1 cellular context compared by ENCODE assay signal in the genomic region with DNA sequence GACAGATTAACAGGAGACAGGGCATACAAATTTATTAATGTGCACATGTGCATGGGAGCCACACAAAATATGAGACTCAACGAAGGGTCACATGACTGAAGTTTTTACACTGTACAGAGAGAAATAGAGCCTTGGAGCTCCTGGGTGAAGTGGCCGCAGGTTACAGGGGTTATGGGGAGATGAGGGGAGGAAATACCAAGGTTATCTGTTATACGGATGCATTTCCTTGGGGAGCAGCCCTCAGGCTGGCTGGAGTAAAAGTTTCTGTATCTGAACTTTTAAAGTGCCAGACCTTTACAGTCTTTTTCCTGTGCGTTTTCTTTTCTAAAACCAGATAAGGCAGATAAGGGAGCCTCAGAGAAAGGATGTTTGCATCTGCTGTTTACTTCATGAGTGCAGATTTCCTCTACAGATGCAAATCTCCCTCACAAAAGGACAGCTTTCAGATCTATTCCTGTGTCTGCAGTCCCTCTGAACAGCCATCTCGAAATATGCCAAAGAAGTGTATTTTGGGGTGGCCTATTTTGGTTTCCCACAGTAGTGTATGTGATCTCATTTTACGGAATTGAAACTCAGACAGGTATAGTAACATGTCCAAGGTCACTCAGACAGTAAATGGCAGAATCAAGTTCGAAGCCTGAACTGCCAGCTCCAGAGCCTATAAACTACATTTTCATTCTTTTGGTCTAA.
A peak's percentile ranks its signal among the peaks of the same experiment; 100 is the strongest.
TF ChIP-seq lines count a peak whose summit lies in the region.

No MANE protein-coding gene starts in this region.

TF ChIP-seq in K562, 482 proteins besides CTCF, POLR2A, EP300 and RAD21 (continued from another document):
- TF ChIP-seq, protein P1, sequence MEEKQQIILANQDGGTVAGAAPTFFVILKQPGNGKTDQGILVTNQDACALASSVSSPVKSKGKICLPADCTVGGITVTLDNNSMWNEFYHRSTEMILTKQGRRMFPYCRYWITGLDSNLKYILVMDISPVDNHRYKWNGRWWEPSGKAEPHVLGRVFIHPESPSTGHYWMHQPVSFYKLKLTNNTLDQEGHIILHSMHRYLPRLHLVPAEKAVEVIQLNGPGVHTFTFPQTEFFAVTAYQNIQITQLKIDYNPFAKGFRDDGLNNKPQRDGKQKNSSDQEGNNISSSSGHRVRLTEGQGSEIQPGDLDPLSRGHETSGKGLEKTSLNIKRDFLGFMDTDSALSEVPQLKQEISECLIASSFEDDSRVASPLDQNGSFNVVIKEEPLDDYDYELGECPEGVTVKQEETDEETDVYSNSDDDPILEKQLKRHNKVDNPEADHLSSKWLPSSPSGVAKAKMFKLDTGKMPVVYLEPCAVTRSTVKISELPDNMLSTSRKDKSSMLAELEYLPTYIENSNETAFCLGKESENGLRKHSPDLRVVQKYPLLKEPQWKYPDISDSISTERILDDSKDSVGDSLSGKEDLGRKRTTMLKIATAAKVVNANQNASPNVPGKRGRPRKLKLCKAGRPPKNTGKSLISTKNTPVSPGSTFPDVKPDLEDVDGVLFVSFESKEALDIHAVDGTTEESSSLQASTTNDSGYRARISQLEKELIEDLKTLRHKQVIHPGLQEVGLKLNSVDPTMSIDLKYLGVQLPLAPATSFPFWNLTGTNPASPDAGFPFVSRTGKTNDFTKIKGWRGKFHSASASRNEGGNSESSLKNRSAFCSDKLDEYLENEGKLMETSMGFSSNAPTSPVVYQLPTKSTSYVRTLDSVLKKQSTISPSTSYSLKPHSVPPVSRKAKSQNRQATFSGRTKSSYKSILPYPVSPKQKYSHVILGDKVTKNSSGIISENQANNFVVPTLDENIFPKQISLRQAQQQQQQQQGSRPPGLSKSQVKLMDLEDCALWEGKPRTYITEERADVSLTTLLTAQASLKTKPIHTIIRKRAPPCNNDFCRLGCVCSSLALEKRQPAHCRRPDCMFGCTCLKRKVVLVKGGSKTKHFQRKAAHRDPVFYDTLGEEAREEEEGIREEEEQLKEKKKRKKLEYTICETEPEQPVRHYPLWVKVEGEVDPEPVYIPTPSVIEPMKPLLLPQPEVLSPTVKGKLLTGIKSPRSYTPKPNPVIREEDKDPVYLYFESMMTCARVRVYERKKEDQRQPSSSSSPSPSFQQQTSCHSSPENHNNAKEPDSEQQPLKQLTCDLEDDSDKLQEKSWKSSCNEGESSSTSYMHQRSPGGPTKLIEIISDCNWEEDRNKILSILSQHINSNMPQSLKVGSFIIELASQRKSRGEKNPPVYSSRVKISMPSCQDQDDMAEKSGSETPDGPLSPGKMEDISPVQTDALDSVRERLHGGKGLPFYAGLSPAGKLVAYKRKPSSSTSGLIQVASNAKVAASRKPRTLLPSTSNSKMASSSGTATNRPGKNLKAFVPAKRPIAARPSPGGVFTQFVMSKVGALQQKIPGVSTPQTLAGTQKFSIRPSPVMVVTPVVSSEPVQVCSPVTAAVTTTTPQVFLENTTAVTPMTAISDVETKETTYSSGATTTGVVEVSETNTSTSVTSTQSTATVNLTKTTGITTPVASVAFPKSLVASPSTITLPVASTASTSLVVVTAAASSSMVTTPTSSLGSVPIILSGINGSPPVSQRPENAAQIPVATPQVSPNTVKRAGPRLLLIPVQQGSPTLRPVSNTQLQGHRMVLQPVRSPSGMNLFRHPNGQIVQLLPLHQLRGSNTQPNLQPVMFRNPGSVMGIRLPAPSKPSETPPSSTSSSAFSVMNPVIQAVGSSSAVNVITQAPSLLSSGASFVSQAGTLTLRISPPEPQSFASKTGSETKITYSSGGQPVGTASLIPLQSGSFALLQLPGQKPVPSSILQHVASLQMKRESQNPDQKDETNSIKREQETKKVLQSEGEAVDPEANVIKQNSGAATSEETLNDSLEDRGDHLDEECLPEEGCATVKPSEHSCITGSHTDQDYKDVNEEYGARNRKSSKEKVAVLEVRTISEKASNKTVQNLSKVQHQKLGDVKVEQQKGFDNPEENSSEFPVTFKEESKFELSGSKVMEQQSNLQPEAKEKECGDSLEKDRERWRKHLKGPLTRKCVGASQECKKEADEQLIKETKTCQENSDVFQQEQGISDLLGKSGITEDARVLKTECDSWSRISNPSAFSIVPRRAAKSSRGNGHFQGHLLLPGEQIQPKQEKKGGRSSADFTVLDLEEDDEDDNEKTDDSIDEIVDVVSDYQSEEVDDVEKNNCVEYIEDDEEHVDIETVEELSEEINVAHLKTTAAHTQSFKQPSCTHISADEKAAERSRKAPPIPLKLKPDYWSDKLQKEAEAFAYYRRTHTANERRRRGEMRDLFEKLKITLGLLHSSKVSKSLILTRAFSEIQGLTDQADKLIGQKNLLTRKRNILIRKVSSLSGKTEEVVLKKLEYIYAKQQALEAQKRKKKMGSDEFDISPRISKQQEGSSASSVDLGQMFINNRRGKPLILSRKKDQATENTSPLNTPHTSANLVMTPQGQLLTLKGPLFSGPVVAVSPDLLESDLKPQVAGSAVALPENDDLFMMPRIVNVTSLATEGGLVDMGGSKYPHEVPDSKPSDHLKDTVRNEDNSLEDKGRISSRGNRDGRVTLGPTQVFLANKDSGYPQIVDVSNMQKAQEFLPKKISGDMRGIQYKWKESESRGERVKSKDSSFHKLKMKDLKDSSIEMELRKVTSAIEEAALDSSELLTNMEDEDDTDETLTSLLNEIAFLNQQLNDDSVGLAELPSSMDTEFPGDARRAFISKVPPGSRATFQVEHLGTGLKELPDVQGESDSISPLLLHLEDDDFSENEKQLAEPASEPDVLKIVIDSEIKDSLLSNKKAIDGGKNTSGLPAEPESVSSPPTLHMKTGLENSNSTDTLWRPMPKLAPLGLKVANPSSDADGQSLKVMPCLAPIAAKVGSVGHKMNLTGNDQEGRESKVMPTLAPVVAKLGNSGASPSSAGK (IDR thresholded peaks at IDR 0.05): no peak
- TF ChIP-seq, protein P2, sequence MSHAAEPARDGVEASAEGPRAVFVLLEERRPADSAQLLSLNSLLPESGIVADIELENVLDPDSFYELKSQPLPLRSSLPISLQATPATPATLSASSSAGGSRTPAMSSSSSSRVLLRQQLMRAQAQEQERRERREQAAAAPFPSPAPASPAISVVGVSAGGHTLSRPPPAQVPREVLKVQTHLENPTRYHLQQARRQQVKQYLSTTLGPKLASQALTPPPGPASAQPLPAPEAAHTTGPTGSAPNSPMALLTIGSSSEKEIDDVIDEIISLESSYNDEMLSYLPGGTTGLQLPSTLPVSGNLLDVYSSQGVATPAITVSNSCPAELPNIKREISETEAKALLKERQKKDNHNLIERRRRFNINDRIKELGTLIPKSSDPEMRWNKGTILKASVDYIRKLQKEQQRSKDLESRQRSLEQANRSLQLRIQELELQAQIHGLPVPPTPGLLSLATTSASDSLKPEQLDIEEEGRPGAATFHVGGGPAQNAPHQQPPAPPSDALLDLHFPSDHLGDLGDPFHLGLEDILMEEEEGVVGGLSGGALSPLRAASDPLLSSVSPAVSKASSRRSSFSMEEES (CRISPR knock-in tag; IDR thresholded peaks at IDR 0.05): peak; percentile 83
- TF ChIP-seq, protein P3, sequence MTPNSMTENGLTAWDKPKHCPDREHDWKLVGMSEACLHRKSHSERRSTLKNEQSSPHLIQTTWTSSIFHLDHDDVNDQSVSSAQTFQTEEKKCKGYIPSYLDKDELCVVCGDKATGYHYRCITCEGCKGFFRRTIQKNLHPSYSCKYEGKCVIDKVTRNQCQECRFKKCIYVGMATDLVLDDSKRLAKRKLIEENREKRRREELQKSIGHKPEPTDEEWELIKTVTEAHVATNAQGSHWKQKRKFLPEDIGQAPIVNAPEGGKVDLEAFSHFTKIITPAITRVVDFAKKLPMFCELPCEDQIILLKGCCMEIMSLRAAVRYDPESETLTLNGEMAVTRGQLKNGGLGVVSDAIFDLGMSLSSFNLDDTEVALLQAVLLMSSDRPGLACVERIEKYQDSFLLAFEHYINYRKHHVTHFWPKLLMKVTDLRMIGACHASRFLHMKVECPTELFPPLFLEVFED (CRISPR knock-in tag; conservative IDR thresholded peaks at IDR 0.05): no peak
- TF ChIP-seq, protein P4, sequence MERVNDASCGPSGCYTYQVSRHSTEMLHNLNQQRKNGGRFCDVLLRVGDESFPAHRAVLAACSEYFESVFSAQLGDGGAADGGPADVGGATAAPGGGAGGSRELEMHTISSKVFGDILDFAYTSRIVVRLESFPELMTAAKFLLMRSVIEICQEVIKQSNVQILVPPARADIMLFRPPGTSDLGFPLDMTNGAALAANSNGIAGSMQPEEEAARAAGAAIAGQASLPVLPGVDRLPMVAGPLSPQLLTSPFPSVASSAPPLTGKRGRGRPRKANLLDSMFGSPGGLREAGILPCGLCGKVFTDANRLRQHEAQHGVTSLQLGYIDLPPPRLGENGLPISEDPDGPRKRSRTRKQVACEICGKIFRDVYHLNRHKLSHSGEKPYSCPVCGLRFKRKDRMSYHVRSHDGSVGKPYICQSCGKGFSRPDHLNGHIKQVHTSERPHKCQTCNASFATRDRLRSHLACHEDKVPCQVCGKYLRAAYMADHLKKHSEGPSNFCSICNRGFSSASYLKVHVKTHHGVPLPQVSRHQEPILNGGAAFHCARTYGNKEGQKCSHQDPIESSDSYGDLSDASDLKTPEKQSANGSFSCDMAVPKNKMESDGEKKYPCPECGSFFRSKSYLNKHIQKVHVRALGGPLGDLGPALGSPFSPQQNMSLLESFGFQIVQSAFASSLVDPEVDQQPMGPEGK (CRISPR knock-in tag; IDR thresholded peaks at IDR 0.05; ENCODE audit: borderline replicate concordance): no peak
